In the genomic region with DNA sequence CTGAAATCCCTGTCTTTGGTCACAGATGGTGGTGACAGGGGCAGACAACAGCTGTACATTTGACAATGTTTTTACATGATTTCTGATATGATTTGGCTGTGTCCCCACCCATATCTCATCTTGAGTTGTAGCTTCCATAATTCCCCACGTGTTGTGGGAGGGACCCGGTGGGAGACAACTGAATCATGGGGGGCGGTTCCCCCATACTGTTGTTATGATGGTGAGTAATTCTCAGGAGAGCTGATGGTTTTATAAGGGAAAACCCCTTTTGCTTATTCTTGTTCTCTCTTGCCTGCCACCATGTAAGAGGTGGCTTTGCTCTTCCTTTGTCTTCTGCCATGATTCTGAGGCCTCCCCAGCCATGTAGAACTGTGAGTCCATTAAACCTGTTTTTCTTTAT, we compare ENCODE assay signal across 1 cellular context.
TF ChIP-seq lines count a peak whose summit lies in the region.

No MANE protein-coding gene starts in this region.

TF ChIP-seq in SK-N-SH treated with all-trans-retinoic acid at 6 μM for 48 hours, 23 proteins besides CTCF, POLR2A, EP300 and RAD21 (continued from another document):
- TF ChIP-seq, protein P1, sequence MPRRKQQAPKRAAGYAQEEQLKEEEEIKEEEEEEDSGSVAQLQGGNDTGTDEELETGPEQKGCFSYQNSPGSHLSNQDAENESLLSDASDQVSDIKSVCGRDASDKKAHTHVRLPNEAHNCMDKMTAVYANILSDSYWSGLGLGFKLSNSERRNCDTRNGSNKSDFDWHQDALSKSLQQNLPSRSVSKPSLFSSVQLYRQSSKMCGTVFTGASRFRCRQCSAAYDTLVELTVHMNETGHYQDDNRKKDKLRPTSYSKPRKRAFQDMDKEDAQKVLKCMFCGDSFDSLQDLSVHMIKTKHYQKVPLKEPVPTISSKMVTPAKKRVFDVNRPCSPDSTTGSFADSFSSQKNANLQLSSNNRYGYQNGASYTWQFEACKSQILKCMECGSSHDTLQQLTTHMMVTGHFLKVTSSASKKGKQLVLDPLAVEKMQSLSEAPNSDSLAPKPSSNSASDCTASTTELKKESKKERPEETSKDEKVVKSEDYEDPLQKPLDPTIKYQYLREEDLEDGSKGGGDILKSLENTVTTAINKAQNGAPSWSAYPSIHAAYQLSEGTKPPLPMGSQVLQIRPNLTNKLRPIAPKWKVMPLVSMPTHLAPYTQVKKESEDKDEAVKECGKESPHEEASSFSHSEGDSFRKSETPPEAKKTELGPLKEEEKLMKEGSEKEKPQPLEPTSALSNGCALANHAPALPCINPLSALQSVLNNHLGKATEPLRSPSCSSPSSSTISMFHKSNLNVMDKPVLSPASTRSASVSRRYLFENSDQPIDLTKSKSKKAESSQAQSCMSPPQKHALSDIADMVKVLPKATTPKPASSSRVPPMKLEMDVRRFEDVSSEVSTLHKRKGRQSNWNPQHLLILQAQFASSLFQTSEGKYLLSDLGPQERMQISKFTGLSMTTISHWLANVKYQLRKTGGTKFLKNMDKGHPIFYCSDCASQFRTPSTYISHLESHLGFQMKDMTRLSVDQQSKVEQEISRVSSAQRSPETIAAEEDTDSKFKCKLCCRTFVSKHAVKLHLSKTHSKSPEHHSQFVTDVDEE (CRISPR knock-in tag; IDR thresholded peaks at IDR 0.05), result no peak
- TF ChIP-seq, protein P2, sequence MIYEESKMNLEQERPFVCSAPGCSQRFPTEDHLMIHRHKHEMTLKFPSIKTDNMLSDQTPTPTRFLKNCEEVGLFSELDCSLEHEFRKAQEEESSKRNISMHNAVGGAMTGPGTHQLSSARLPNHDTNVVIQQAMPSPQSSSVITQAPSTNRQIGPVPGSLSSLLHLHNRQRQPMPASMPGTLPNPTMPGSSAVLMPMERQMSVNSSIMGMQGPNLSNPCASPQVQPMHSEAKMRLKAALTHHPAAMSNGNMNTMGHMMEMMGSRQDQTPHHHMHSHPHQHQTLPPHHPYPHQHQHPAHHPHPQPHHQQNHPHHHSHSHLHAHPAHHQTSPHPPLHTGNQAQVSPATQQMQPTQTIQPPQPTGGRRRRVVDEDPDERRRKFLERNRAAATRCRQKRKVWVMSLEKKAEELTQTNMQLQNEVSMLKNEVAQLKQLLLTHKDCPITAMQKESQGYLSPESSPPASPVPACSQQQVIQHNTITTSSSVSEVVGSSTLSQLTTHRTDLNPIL (CRISPR knock-in tag; IDR thresholded peaks at IDR 0.05; ENCODE audit: low read depth), result no peak
- no peak for TF ChIP-seq SNAI2 (CRISPR knock-in tag; IDR thresholded peaks at IDR 0.05)
- TF ChIP-seq ZNF8 (CRISPR knock-in tag; IDR thresholded peaks at IDR 0.05), result no peak
